In the genomic region with DNA sequence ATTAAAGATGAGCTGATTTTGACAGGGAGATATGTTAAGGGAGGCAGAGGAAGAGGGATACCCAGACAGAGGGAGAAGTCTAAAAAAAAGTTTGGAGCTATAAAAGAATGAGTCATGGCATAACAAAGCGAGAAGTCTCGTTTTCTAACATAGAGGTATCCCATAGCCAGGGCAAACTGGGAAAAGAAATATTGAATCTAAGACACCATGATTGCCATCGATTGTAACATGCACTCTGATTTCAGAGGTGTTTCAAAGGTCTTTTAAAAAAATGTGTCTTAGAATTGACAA, we compare ENCODE assay signal across 11 cellular contexts.
DNase-seq lines count a peak whose midpoint lies in the region; ATAC-seq and TF ChIP-seq lines count a peak whose summit lies in the region.
"Had no signal": no experiment of that assay in that cellular context is flagged by ENCODE, and none has a peak within 500 bp of the region (broad histone marks: within the 10 kb centered on the region; RNA-seq: fewer than 3 reads in every experiment).

No MANE protein-coding gene starts in this region.

- H3K27ac ChIP-seq in gastroesophageal sphincter (peak overlapping the region in 3 of 4 donors; percentile 24 to 58 (median 44)), lower lobe of right lung (no peak overlapping the region)
- H3K27ac ChIP-seq: BLaER1 had no signal

- H3K27me3 Mint-ChIP-seq in activated naive CD4-positive, alpha-beta T cell treated with anti-CD3 and anti-CD28 coated beads, Interleukin-2, amount 10 ng/mL, durations not matched to agents 7 days and 5 days: no peaks in the 10 kb centered on the region

- ATAC-seq in SK-N-SH treated with all-trans-retinoic acid at 6 μM for 48 hours: peak; percentile 56
- ATAC-seq in gastroesophageal sphincter: no peak
- ATAC-seq in lower lobe of right lung: no peak

- TF ChIP-seq EP300 in gastroesophageal sphincter (IDR thresholded peaks at IDR 0.05): no peak

- no peaks in the 10 kb centered on the region for H3K9me3 Mint-ChIP-seq in activated naive CD4-positive, alpha-beta T cell treated with anti-CD3 and anti-CD28 coated beads, Interleukin-2, amount 10 ng/mL, durations not matched to agents 7 days and 5 days
- H3K9me3 Mint-ChIP-seq: activated T-cell treated with anti-CD3 and anti-CD28 coated beads, Interleukin-2, amount 50 U/mL, for 72 hours had no signal

- H3K36me3 ChIP-seq in gastroesophageal sphincter (no peaks in the 10 kb centered on the region), skeletal muscle satellite cell (ENCODE audit: insufficient read depth, low read length) (no peaks in the 10 kb centered on the region), lower lobe of right lung (no peaks in the 10 kb centered on the region)
- H3K36me3 ChIP-seq: BLaER1 had no signal

- no peak overlapping the region for H3K4me3 Mint-ChIP-seq in activated naive CD4-positive, alpha-beta T cell treated with anti-CD3 and anti-CD28 coated beads, Interleukin-2, amount 10 ng/mL, durations not matched to agents 7 days and 5 days
- H3K4me3 Mint-ChIP-seq: activated T-cell treated with anti-CD3 and anti-CD28 coated beads, Interleukin-2, amount 50 U/mL, for 72 hours had no signal

- CTCF ChIA-PET in activated naive CD4-positive, alpha-beta T cell treated with anti-CD3 and anti-CD28 coated beads, Interleukin-2, amount 10 ng/mL, durations not matched to agents 7 days and 5 days (lab: Charles Lee): interaction anchor here (0.7 to 2.7 kb wide), 10 partner anchors 11 to 631 kb away, joined by 3 to 53 read pairs (median 4); no protein-coding TSS in a partner anchor

- no peaks in the 10 kb centered on the region for H3K4me1 ChIP-seq in gastroesophageal sphincter
- peaks cover 19% of the 10 kb centered on the region for H3K4me1 ChIP-seq in skeletal muscle satellite cell (ENCODE audit: control insufficient read depth, insufficient read depth, low read length)
- H3K4me1 ChIP-seq in lower lobe of right lung: no peaks in the 10 kb centered on the region
- H3K4me1 ChIP-seq: BLaER1 had no signal

- intact Hi-C loops in lower lobe of right lung (cut with DNase I): no loop called here

- no peak for TF ChIP-seq CTCF in gastroesophageal sphincter (IDR thresholded peaks at IDR 0.05)
- TF ChIP-seq CTCF in lower lobe of right lung (IDR thresholded peaks at IDR 0.05): no peak

- H3K36me3 Mint-ChIP-seq in activated naive CD4-positive, alpha-beta T cell treated with anti-CD3 and anti-CD28 coated beads, Interleukin-2, amount 10 ng/mL, durations not matched to agents 7 days and 5 days: no peaks in the 10 kb centered on the region

- H3K4me3 ChIP-seq in gastroesophageal sphincter (no peak overlapping the region), skeletal muscle satellite cell (ENCODE audit: low read length) (no peak overlapping the region), lower lobe of right lung (no peak overlapping the region)
- H3K4me3 ChIP-seq: BLaER1 had no signal

- WGBS in gastroesophageal sphincter (ENCODE audit: low coverage in 1 of 2), 2 donors: 80 to 89% methylated on average over 3 of the region's 3 CpGs

- peak; percentile 4 for DNase-seq in HCEC 1CT
- DNase-seq in activated CD4-positive, alpha-beta T cell treated with anti-CD3 and anti-CD28 coated beads for 4 hours: no peak
- DNase-seq in activated naive CD4-positive, alpha-beta T cell treated with anti-CD3 and anti-CD28 coated beads, Interleukin-2, amount 10 ng/mL, durations not matched to agents 7 days and 5 days: no peak
- DNase-seq in KG1 (lab: John Stamatoyannopoulos, UW): no peak
- DNase-seq in lower lobe of right lung: no peak
- DNase-seq: stimulated activated CD4-positive, alpha-beta T cell treated with anti-CD3 and anti-CD28 coated beads, Interleukin-4, amount 100 ng/mL, for 4 hours had no signal

- TF ChIP-seq POLR2A in gastroesophageal sphincter (IDR thresholded peaks at IDR 0.05): no peak

- H3K27me3 ChIP-seq in gastroesophageal sphincter (no peaks in the 10 kb centered on the region), skeletal muscle satellite cell (ENCODE audit: control insufficient read depth, insufficient read depth, low read length) (no peaks in the 10 kb centered on the region), lower lobe of right lung (ENCODE audit: low read depth) (no peaks in the 10 kb centered on the region)
- H3K27me3 ChIP-seq: BLaER1 had no signal

- H3K9me3 ChIP-seq in gastroesophageal sphincter: no peaks in the 10 kb centered on the region
- H3K9me3 ChIP-seq in skeletal muscle satellite cell (replicated peaks; ENCODE audit: low read length): no peaks in the 10 kb centered on the region
- no peaks in the 10 kb centered on the region for H3K9me3 ChIP-seq in lower lobe of right lung
- H3K9me3 ChIP-seq: BLaER1 had no signal

- peaks cover 5% of the 10 kb centered on the region for H3K4me1 Mint-ChIP-seq in activated naive CD4-positive, alpha-beta T cell treated with anti-CD3 and anti-CD28 coated beads, Interleukin-2, amount 10 ng/mL, durations not matched to agents 7 days and 5 days

- peak overlapping the region; percentile 45 for H3K9ac ChIP-seq in skeletal muscle satellite cell (ENCODE audit: low read depth, low read length)
- H3K9ac ChIP-seq: BLaER1 had no signal

- H3K4me2 ChIP-seq in skeletal muscle satellite cell (ENCODE audit: low read length): peak overlapping the region; percentile 59
- H3K4me2 ChIP-seq: BLaER1 had no signal

- H3K27ac Mint-ChIP-seq in activated naive CD4-positive, alpha-beta T cell treated with anti-CD3 and anti-CD28 coated beads, Interleukin-2, amount 10 ng/mL, durations not matched to agents 7 days and 5 days: no peak overlapping the region
- H3K27ac Mint-ChIP-seq: activated T-cell treated with anti-CD3 and anti-CD28 coated beads, Interleukin-2, amount 50 U/mL, for 72 hours had no signal

TF ChIP-seq in SK-N-SH treated with all-trans-retinoic acid at 6 μM for 48 hours, 23 proteins besides CTCF, POLR2A, EP300 and RAD21:
- TF ChIP-seq, protein P1, sequence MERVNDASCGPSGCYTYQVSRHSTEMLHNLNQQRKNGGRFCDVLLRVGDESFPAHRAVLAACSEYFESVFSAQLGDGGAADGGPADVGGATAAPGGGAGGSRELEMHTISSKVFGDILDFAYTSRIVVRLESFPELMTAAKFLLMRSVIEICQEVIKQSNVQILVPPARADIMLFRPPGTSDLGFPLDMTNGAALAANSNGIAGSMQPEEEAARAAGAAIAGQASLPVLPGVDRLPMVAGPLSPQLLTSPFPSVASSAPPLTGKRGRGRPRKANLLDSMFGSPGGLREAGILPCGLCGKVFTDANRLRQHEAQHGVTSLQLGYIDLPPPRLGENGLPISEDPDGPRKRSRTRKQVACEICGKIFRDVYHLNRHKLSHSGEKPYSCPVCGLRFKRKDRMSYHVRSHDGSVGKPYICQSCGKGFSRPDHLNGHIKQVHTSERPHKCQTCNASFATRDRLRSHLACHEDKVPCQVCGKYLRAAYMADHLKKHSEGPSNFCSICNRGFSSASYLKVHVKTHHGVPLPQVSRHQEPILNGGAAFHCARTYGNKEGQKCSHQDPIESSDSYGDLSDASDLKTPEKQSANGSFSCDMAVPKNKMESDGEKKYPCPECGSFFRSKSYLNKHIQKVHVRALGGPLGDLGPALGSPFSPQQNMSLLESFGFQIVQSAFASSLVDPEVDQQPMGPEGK (CRISPR knock-in tag; IDR thresholded peaks at IDR 0.05; ENCODE audit: borderline replicate concordance): no peak
- TF ChIP-seq ZNF70 (CRISPR knock-in tag; IDR thresholded peaks at IDR 0.05): no peak
- no peak for TF ChIP-seq TSHZ2 (CRISPR knock-in tag; IDR thresholded peaks at IDR 0.05)
- TF ChIP-seq CSDC2 (CRISPR knock-in tag; IDR thresholded peaks at IDR 0.05): no peak
- TF ChIP-seq SNAI2 (CRISPR knock-in tag; IDR thresholded peaks at IDR 0.05): no peak
- TF ChIP-seq ZNF8 (CRISPR knock-in tag; IDR thresholded peaks at IDR 0.05): no peak
- no peak for TF ChIP-seq PPARA (CRISPR knock-in tag; IDR thresholded peaks at IDR 0.05; ENCODE audit: borderline replicate concordance)
- TF ChIP-seq ZFP3 (CRISPR knock-in tag; IDR thresholded peaks at IDR 0.05): no peak
- TF ChIP-seq RARB (CRISPR knock-in tag; IDR thresholded peaks at IDR 0.05): no peak
- no peak for TF ChIP-seq ARNTL (CRISPR knock-in tag; IDR thresholded peaks at IDR 0.05; ENCODE audit: borderline replicate concordance, low read depth)
- TF ChIP-seq GLIS3 (CRISPR knock-in tag; IDR thresholded peaks at IDR 0.05): no peak
- TF ChIP-seq ZNF565 (CRISPR knock-in tag; conservative IDR thresholded peaks at IDR 0.05; ENCODE audit: low read depth): no peak
